8 cellular contexts compared by ENCODE assay signal in genomic region chr1:184753093-184753492, GRCh38. TPM values are rescaled to one million over a fixed set of nuclear protein-coding genes. Genes with fewer than 3 reads are reported as not detected.
DNase-seq lines count a peak whose midpoint lies in the region; ATAC-seq, FAIRE-seq and TF ChIP-seq lines count a peak whose summit lies in the region.

No MANE protein-coding gene starts in this region.

- CTCF ChIA-PET in OCI-LY7 (lab: Charles Lee; ENCODE audit: unreplicated experiment): no interaction called here

- no peak overlapping the region; the same call in 1 of the 2 replicates for H2AFZ ChIP-seq in OCI-LY7 (ENCODE audit: low read length)

- no TSS peak for BruUV-seq in OCI-LY7 (replicated peaks; lab: Mats Ljungman, UMichigan)

- H3K9ac ChIP-seq in endocrine pancreas (ENCODE audit: control insufficient read depth, insufficient read depth, low read length): no peak overlapping the region

- peaks cover 17% of the 10 kb centered on the region; the same call in 1 of the 2 replicates for H3K79me2 ChIP-seq in OCI-LY7 (ENCODE audit: insufficient read depth, low read depth, low read length)

- 18 to 26% methylated on average over 5 of the region's 5 CpGs for WGBS in pancreas, 2 donors

- no peak for TF ChIP-seq CTCF in GM06990 (IDR thresholded peaks at IDR 0.05; ENCODE audit: insufficient read depth, low read length, poor library complexity, severe bottlenecking)
- TF ChIP-seq CTCF in OCI-LY7 (conservative IDR thresholded peaks at IDR 0.05; ENCODE audit: low read length): no peak
- no peak for TF ChIP-seq CTCF in pancreas (IDR thresholded peaks at IDR 0.05)

- H3K4me3 ChIP-seq in GM06990 (replicated peaks; ENCODE audit: low read depth, low read length) (peak overlapping the region; percentile 81), OCI-LY7 (ENCODE audit: low read depth, low read length, poor library complexity, severe bottlenecking) (peak overlapping the region; percentile 81), endocrine pancreas (ENCODE audit: control insufficient read depth, insufficient read depth, low read length) (peak overlapping the region; percentile 97), pancreas (peak overlapping the region in 3 of 4 donors; percentile 85 to 96 (median 96))

- ATAC-seq in pancreas (no peak), HG03039 (IDR thresholded peaks at IDR 0.05; ENCODE audit: unreplicated experiment) (no peak)

- POLR2A ChIA-PET in OCI-LY7 (lab: Charles Lee): interaction anchor here (0.5 to 4.2 kb wide), 7 partner anchors 16 to 1627 kb away, joined by 3 to 17 read pairs (median 3); no protein-coding TSS in a partner anchor

- H3K9me3 ChIP-seq in OCI-LY7 (ENCODE audit: low read length): no peaks in the 10 kb centered on the region
- H3K9me3 ChIP-seq in endocrine pancreas (ENCODE audit: control insufficient read depth, low read length): no peaks in the 10 kb centered on the region
- H3K9me3 ChIP-seq in pancreas: no peaks in the 10 kb centered on the region

- FAIRE-seq in pancreas (lab: Jason Lieb, UNC): no peak

- H4K20me1 ChIP-seq in OCI-LY7 (ENCODE audit: insufficient read depth, low read length): no peaks in the 10 kb centered on the region

- H3K27ac ChIP-seq in OCI-LY7 (ENCODE audit: low read depth, low read length, poor library complexity, severe bottlenecking) (no peak overlapping the region), pancreas (peak overlapping the region; percentile 73 to 95 (median 94))

- intact Hi-C loops in OCI-LY7 (cut with micrococcal nuclease; ENCODE audit: unreplicated experiment) (loop anchor here (5.0 kb wide), 3 partner anchors 294 to 564 kb away; partner anchors contain the start of genes IVNS1ABP, RNF2, SWT1 and TRMT1L), pancreas (cut with DNase I) (no loop called here)

- H3K36me3 ChIP-seq in GM06990 (ENCODE audit: control insufficient read depth, insufficient read depth, low read length) (no peaks in the 10 kb centered on the region), OCI-LY7 (ENCODE audit: insufficient read depth, low read length) (no peaks in the 10 kb centered on the region), endocrine pancreas (ENCODE audit: control insufficient read depth, insufficient read depth, low read length) (no peaks in the 10 kb centered on the region), pancreas (no peaks in the 10 kb centered on the region)

- peak overlapping the region; percentile 80 for H3K4me2 ChIP-seq in OCI-LY7 (ENCODE audit: low read length)

- no peaks in the 10 kb centered on the region for H3K9me2 ChIP-seq in OCI-LY7 (ENCODE audit: insufficient read depth, low read length)

- H3K4me1 ChIP-seq in OCI-LY7 (ENCODE audit: insufficient read depth, low read length, poor library complexity, severe bottlenecking): peaks cover 23% of the 10 kb centered on the region
- peaks cover 19% of the 10 kb centered on the region for H3K4me1 ChIP-seq in endocrine pancreas (ENCODE audit: control insufficient read depth, insufficient read depth, low read length)
- H3K4me1 ChIP-seq in pancreas: peaks cover 16 to 41% (median 21%) of the 10 kb centered on the region in 3 donors

- no peaks in the 10 kb centered on the region for H3K27me3 ChIP-seq in GM06990 (replicated peaks; ENCODE audit: control insufficient read depth, insufficient read depth, low read length)
- no peaks in the 10 kb centered on the region for H3K27me3 ChIP-seq in endocrine pancreas (ENCODE audit: control insufficient read depth, insufficient read depth, low read length)
- H3K27me3 ChIP-seq in pancreas: no peaks in the 10 kb centered on the region

- DNase-seq in GM06990 (ENCODE audit: extremely low read depth, insufficient read length) (no peak), OCI-LY7 (ENCODE audit: low spot score) (no peak), pancreas (no peak), OCI-M1 (lab: John Stamatoyannopoulos, UW) (no peak), KG1 (lab: John Stamatoyannopoulos, UW) (no peak), retina (no peak)

RNA-seq across cellular contexts. Expression of gene EDEM3, which starts 1.6 kb away (rescaled TPM):
- 15.7 and 19.5 TPM in 2 replicates for total RNA-seq in OCI-LY7 (2014; rRNA removed; shearing (Covaris generic))
- total RNA-seq in OCI-LY7 (2022) (27.4 and 27.7 TPM in 2 replicates), pancreas (10 to 100 TPM; 29.8 to 46.7 (median 38.0) TPM)
- 10 to 100 TPM; 12.1 to 15.5 TPM for polyA plus RNA-seq in pancreas
